ENCODE assay signal across 15 cellular contexts in the genomic region with DNA sequence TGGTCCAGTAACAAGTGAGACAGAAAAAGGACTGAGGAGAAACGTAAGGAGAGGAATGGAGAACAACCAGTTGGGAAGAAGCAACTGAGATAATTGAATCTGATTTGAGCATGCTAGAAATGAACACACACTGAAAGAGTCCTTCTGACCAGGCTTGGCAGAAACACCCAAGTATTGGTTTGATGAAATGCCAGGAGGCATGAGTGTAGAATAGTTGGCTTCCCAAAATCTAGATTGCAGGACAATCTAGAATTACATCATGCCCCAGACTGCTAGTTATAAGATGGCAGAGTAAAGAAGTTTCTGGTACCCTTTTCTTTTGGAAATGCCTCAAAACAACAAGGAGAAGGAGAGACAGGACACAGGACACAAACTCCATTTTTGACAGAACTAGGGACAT.
"Had no signal": no experiment of that assay in that cellular context is flagged by ENCODE, and none has a peak within 500 bp of the region (broad histone marks: within the 10 kb centered on the region; RNA-seq: fewer than 3 reads in every experiment).

No MANE protein-coding gene starts in this region.

- H3K27me3 ChIP-seq: ovary, stomach, thyroid gland had no signal

- FAIRE-seq: colon, endothelial cell of umbilical vein, urothelium cell line had no signal

- H3K27ac ChIP-seq: ovary, stomach, thyroid gland had no signal

- H3K4me1 ChIP-seq: stomach, thyroid gland had no signal

- H3K4me3 ChIP-seq: ovary, stomach, thyroid gland had no signal

- DNase-seq: activated CD4-positive, alpha-beta memory T cell treated with anti-CD3 and anti-CD28 coated beads for 36 hours; activated CD4-positive, CD25-positive, alpha-beta regulatory T cell treated with anti-CD3 and anti-CD28 coated beads, Interleukin-2, amount 50 U/mL, for 72 hours; activated effector memory CD4-positive, alpha-beta T cell treated with anti-CD3 and anti-CD28 coated beads, Interleukin-2, amount 50 U/mL, for 16 hours; activated T-cell treated with anti-CD3 and anti-CD28 coated beads, Interleukin-2, amount 50 U/mL, for 4 hours; effector CD4-positive, alpha-beta T cell; hippocampal formation; kidney glomerular epithelial cell; ovary; stimulated activated CD4-positive, alpha-beta T cell treated with anti-CD3 and anti-CD28 coated beads, Interleukin-15, amount 100 ng/mL, for 24 hours; stomach; thyroid gland had no signal

- H3K9me3 ChIP-seq: ovary, stomach, thyroid gland had no signal

- ATAC-seq: activated naive CD4-positive, alpha-beta T cell treated with anti-CD3 and anti-CD28 coated beads, Interleukin-2, amount 50 U/mL, for 72 hours; activated T-cell treated with anti-CD3 and anti-CD28 coated beads, Interleukin-2, amount 50 U/mL, for 4 hours had no signal

- H3K36me3 ChIP-seq: ovary, stomach, thyroid gland had no signal
